ENCODE assay signal across 32 cellular contexts in genomic region chr3:71500696-71501095, GRCh38.
DNase-seq lines count a peak whose midpoint lies in the region; ATAC-seq, FAIRE-seq and TF ChIP-seq lines count a peak whose summit lies in the region.
"Had no signal": no experiment of that assay in that cellular context is flagged by ENCODE, and none has a peak within 500 bp of the region (broad histone marks: within the 10 kb centered on the region; RNA-seq: fewer than 3 reads in every experiment).

No MANE protein-coding gene starts in this region.

- H3K9me3 ChIP-seq in BLaER1 treated with 17β-estradiol and CSF1 and Interleukin-3, amounts not matched to agents 10 nM and 100 nM (replicated peaks in 1 of 11) = no peaks in the 10 kb centered on the region; a peak in 2 of 22 replicates
- H3K9me3 ChIP-seq in IMR-90 (ENCODE audit: control insufficient read depth, insufficient read depth, low read length) = no peaks in the 10 kb centered on the region
- no peaks in the 10 kb centered on the region for H3K9me3 ChIP-seq in astrocyte (ENCODE audit: insufficient read depth, low read depth, low read length)
- no peaks in the 10 kb centered on the region for H3K9me3 ChIP-seq in tibial artery
- H3K9me3 ChIP-seq: breast epithelium, esophagus squamous epithelium, gastrocnemius medialis, left ventricle myocardium inferior had no signal

- H3K23ac ChIP-seq in IMR-90 (ENCODE audit: low read depth, low read length) = 0 out of 2 replicates have a peak overlapping the region, but pooled peaks have one; percentile 12

- H3K4me2 ChIP-seq in BLaER1 treated with 17β-estradiol and CSF1 and Interleukin-3, amounts not matched to agents 10 nM and 100 nM = peak overlapping the region in 9 of 11 experiments; percentile 9 to 78 (median 58); a peak in 16 of 22 replicates
- H3K4me2 ChIP-seq in IMR-90 (ENCODE audit: low read depth, low read length) = no peak overlapping the region
- H3K4me2 ChIP-seq in astrocyte (ENCODE audit: low read length) = no peak overlapping the region

- 0 out of 2 replicates have a peak overlapping the region, but pooled peaks have one; percentile 48 for H3K14ac ChIP-seq in IMR-90 (replicated peaks; ENCODE audit: low read depth, low read length)

- H3K18ac ChIP-seq in IMR-90 (ENCODE audit: low read depth, low read length) = no peak overlapping the region

- H3K4me3 Mint-ChIP-seq in astrocyte (ENCODE audit: unreplicated experiment) (no peak overlapping the region), nephron progenitor cell (no peak overlapping the region)
- H3K4me3 Mint-ChIP-seq in activated T-helper 1 cell treated with anti-CD3 and anti-CD28 coated beads, Interleukin-12 subunit alpha, Interleukin-12 subunit beta, Interleukin-2, Interleukin-4 antibody, amounts not matched to agents 30 ng/mL and 10 ng/mL and 1 ng/mL, durations not matched to agents 14 hours and 24 hours and 36 hours = no peak overlapping the region
- H3K4me3 Mint-ChIP-seq: activated CD4-positive, alpha-beta memory T cell treated with anti-CD3 and anti-CD28 coated beads, Interleukin-2, amount 10 ng/mL, durations not matched to agents 7 days and 5 days; immature natural killer cell; type B pancreatic cell had no signal

- dilution Hi-C loops in IMR-90 (cut with HindIII; ENCODE audit: low sequenced_read_pairs, unreplicated experiment) = no loop called here

- peak overlapping the region; percentile 79 for H2BK20ac ChIP-seq in IMR-90 (ENCODE audit: low read depth, low read length)

- peak overlapping the region; percentile 87; the same call in 2 of the 3 replicates for H2BK15ac ChIP-seq in IMR-90 (ENCODE audit: low read depth, low read length)

- peak overlapping the region; percentile 77 for H2AK5ac ChIP-seq in IMR-90 (ENCODE audit: low read depth, low read length)

- no peak overlapping the region for H3K56ac ChIP-seq in IMR-90 (ENCODE audit: extremely low read depth, insufficient read depth, low read length)

- H3K36me3 ChIP-seq in BLaER1 treated with 17β-estradiol and CSF1 and Interleukin-3, amounts not matched to agents 10 nM and 100 nM = no peaks in the 10 kb centered on the region
- H3K36me3 ChIP-seq in IMR-90 (ENCODE audit: control insufficient read depth, insufficient read depth, low read length) (no peaks in the 10 kb centered on the region), astrocyte (ENCODE audit: insufficient read depth, low read length) (no peaks in the 10 kb centered on the region), tibial artery (no peaks in the 10 kb centered on the region)
- H3K36me3 ChIP-seq: breast epithelium, gastrocnemius medialis, left ventricle myocardium inferior had no signal

- 0 out of 2 replicates have a peak overlapping the region, but pooled peaks have one; percentile 11 for H3K4ac ChIP-seq in IMR-90 (ENCODE audit: low read depth, low read length)

- POLR2A ChIA-PET in IMR-90 (lab: Charles Lee; ENCODE audit: unreplicated experiment) = no interaction called here

- in situ Hi-C loops in IMR-90 (cut with MboI; ENCODE audit: low sequenced_read_pairs) = no loop called here

- no peaks in the 10 kb centered on the region for H4K20me1 ChIP-seq in BLaER1 treated with 17β-estradiol and CSF1 and Interleukin-3, amounts not matched to agents 10 nM and 100 nM
- H4K20me1 ChIP-seq in IMR-90 (ENCODE audit: insufficient read depth, low read length) = no peaks in the 10 kb centered on the region
- no peaks in the 10 kb centered on the region for H4K20me1 ChIP-seq in astrocyte (ENCODE audit: insufficient read depth, low read length)

- H3K4me1 ChIP-seq in BLaER1 treated with 17β-estradiol and CSF1 and Interleukin-3, amounts not matched to agents 10 nM and 100 nM = peaks cover 15 to 70% (median 54%) of the 10 kb centered on the region in 10 experiments
- H3K4me1 ChIP-seq in IMR-90 (ENCODE audit: control insufficient read depth, insufficient read depth, low read length) (peaks cover 25% of the 10 kb centered on the region), astrocyte (ENCODE audit: insufficient read depth, low read length) (peaks cover 54% of the 10 kb centered on the region), tibial artery (peaks cover 0 to 42% (median 25%) of the 10 kb centered on the region in 4 donors)

- no peak overlapping the region for H2AK9ac ChIP-seq in IMR-90 (replicated peaks; ENCODE audit: low read depth, low read length, poor library complexity)

- no peak overlapping the region for H2BK5ac ChIP-seq in IMR-90 (ENCODE audit: low read depth, low read length, poor library complexity, severe bottlenecking)

- H3K27me3 ChIP-seq in BLaER1 treated with 17β-estradiol and CSF1 and Interleukin-3, amounts not matched to agents 10 nM and 100 nM = no peaks in the 10 kb centered on the region
- H3K27me3 ChIP-seq in IMR-90 (ENCODE audit: control insufficient read depth, insufficient read depth, low read length) (no peaks in the 10 kb centered on the region), astrocyte (ENCODE audit: insufficient read depth, low read length) (no peaks in the 10 kb centered on the region), tibial artery (no peaks in the 10 kb centered on the region)
- H3K27me3 ChIP-seq: breast epithelium, esophagus squamous epithelium, gastrocnemius medialis had no signal

- H3K9me1 ChIP-seq in IMR-90 (ENCODE audit: insufficient read depth, low read length) = peaks cover 26% of the 10 kb centered on the region

- FAIRE-seq in astrocyte (lab: Jason Lieb, UNC) = no peak
- FAIRE-seq: endometrium, GM12878, small intestine had no signal

- H3K79me2 ChIP-seq in astrocyte (ENCODE audit: insufficient read depth, low read length) = peaks cover 77% of the 10 kb centered on the region

- H4K91ac ChIP-seq in IMR-90 (ENCODE audit: insufficient read depth, low read depth, low read length) = peak overlapping the region; percentile 40; the same call in 1 of the 2 replicates

- no peak overlapping the region for H3K27ac ChIP-seq in BLaER1 treated with 17β-estradiol and CSF1 and Interleukin-3, amounts not matched to agents 10 nM and 100 nM
- H3K27ac ChIP-seq in IMR-90 (ENCODE audit: insufficient read depth, low read length) (no peak overlapping the region), astrocyte (ENCODE audit: low read depth, low read length) (no peak overlapping the region), tibial artery (no peak overlapping the region)
- H3K27ac ChIP-seq: breast epithelium, esophagus squamous epithelium, gastrocnemius medialis, left ventricle myocardium inferior had no signal

- TF ChIP-seq CTCF in IMR-90 (conservative IDR thresholded peaks at IDR 0.05; ENCODE audit: low read depth, low read length) = no peak
- no peak for TF ChIP-seq CTCF in astrocyte (IDR thresholded peaks at IDR 0.05; ENCODE audit: insufficient read depth, low read depth, low read length)
- TF ChIP-seq CTCF in nephron progenitor cell (IDR thresholded peaks at IDR 0.05) = no peak
- TF ChIP-seq CTCF in tibial artery (IDR thresholded peaks at IDR 0.05) = no peak

- no CpG with 5 or more reads among the region's 6 CpGs for WGBS in IMR-90 (ENCODE audit: extremely low coverage in 2 of 2, insufficient read length in 1 of 2), 2 experiments

- peaks cover 27 to 74% of the 10 kb centered on the region in 2 experiments for H3K79me1 ChIP-seq in IMR-90 (ENCODE audit: low read depth in 1 of 2, low read length in 2 of 2)

- peak overlapping the region; percentile 9 for H3K27ac Mint-ChIP-seq in astrocyte (ENCODE audit: unreplicated experiment)
- peak overlapping the region; percentile 24 for H3K27ac Mint-ChIP-seq in nephron progenitor cell
- H3K27ac Mint-ChIP-seq in activated T-helper 1 cell treated with anti-CD3 and anti-CD28 coated beads, Interleukin-12 subunit alpha, Interleukin-12 subunit beta, Interleukin-2, Interleukin-4 antibody, amounts not matched to agents 30 ng/mL and 10 ng/mL and 1 ng/mL, durations not matched to agents 14 hours and 24 hours and 36 hours = no peak overlapping the region
- H3K27ac Mint-ChIP-seq: activated CD4-positive, alpha-beta memory T cell treated with anti-CD3 and anti-CD28 coated beads, Interleukin-2, amount 10 ng/mL, durations not matched to agents 7 days and 5 days; type B pancreatic cell had no signal

- TF ChIP-seq POLR2A in IMR-90 (IDR thresholded peaks at IDR 0.05; ENCODE audit: low read depth, low read length) = no peak

- H3K9ac ChIP-seq in BLaER1 treated with 17β-estradiol and CSF1 and Interleukin-3, amounts not matched to agents 10 nM and 100 nM = no peak overlapping the region
- no peak overlapping the region for H3K9ac ChIP-seq in IMR-90 (ENCODE audit: low read depth, low read length)
- no peak overlapping the region for H3K9ac ChIP-seq in astrocyte (ENCODE audit: low read length)

- CTCF ChIA-PET in IMR-90 (lab: Yijun Ruan, JAX) = no interaction called here

- no peak overlapping the region for H3K4me3 ChIP-seq in BLaER1 treated with 17β-estradiol and CSF1 and Interleukin-3, amounts not matched to agents 10 nM and 100 nM
- H3K4me3 ChIP-seq in IMR-90 (ENCODE audit: insufficient read depth, low read depth, low read length) = no peak overlapping the region
- no peak overlapping the region for H3K4me3 ChIP-seq in astrocyte (ENCODE audit: insufficient read depth, low read depth, low read length)
- no peak overlapping the region for H3K4me3 ChIP-seq in tibial artery
- H3K4me3 ChIP-seq: breast epithelium, esophagus squamous epithelium, gastrocnemius medialis, GM12878, left ventricle myocardium inferior had no signal

- H3K9me3 Mint-ChIP-seq in astrocyte (ENCODE audit: unreplicated experiment) (no peaks in the 10 kb centered on the region), nephron progenitor cell (no peaks in the 10 kb centered on the region)
- no peaks in the 10 kb centered on the region for H3K9me3 Mint-ChIP-seq in activated T-helper 1 cell treated with anti-CD3 and anti-CD28 coated beads, Interleukin-12 subunit alpha, Interleukin-12 subunit beta, Interleukin-2, Interleukin-4 antibody, amounts not matched to agents 30 ng/mL and 10 ng/mL and 1 ng/mL, durations not matched to agents 14 hours and 24 hours and 36 hours
- H3K9me3 Mint-ChIP-seq: activated CD4-positive, alpha-beta memory T cell treated with anti-CD3 and anti-CD28 coated beads, Interleukin-2, amount 10 ng/mL, durations not matched to agents 7 days and 5 days; immature natural killer cell had no signal

- no TSS peak for BruUV-seq in IMR-90 (replicated peaks; lab: Mats Ljungman, UMichigan)

- no peak overlapping the region for H2BK120ac ChIP-seq in IMR-90 (ENCODE audit: low read depth, low read length)

- H2AFZ ChIP-seq in IMR-90 (replicated peaks; ENCODE audit: low read length, poor library complexity) (no peak overlapping the region), astrocyte (ENCODE audit: low read depth, low read length) (no peak overlapping the region)

- intact Hi-C loops in IMR-90 (cut with micrococcal nuclease) = no loop called here
- intact Hi-C loops in tibial artery (cut with DNase I; ENCODE audit: low total_unique reads) = loop anchor here (5.0 kb wide), 1 partner anchor 1363 kb away; no protein-coding TSS in a partner anchor
- intact Hi-C loops in activated T-helper 1 cell treated with anti-CD3 and anti-CD28 coated beads, Interleukin-12 subunit alpha, Interleukin-12 subunit beta, Interleukin-2, Interleukin-4 antibody, amounts not matched to agents 30 ng/mL and 10 ng/mL and 1 ng/mL, durations not matched to agents 14 hours and 24 hours and 36 hours (cut with micrococcal nuclease) = no loop called here

- H3K4me1 Mint-ChIP-seq in astrocyte (ENCODE audit: low read depth, unreplicated experiment) = peaks cover 64% of the 10 kb centered on the region
- peaks cover 52% of the 10 kb centered on the region for H3K4me1 Mint-ChIP-seq in nephron progenitor cell
- H3K4me1 Mint-ChIP-seq in activated T-helper 1 cell treated with anti-CD3 and anti-CD28 coated beads, Interleukin-12 subunit alpha, Interleukin-12 subunit beta, Interleukin-2, Interleukin-4 antibody, amounts not matched to agents 30 ng/mL and 10 ng/mL and 1 ng/mL, durations not matched to agents 14 hours and 24 hours and 36 hours (ENCODE audit: low read depth) = peaks cover 30% of the 10 kb centered on the region

- H4K8ac ChIP-seq in IMR-90 (ENCODE audit: low read depth in 2 of 2, low read length in 2 of 2) = no peak overlapping the region

- no peak overlapping the region for H4K5ac ChIP-seq in IMR-90 (ENCODE audit: low read depth, low read length)

- DNase-seq in IMR-90 (no peak), astrocyte (ENCODE audit: low read depth) (no peak), nephron progenitor cell (no peak), HCEC 1CT (no peak), tibial artery (no peak), SIG-M5 (lab: John Stamatoyannopoulos, UW) (no peak)
- DNase-seq in activated T-helper 1 cell treated with anti-CD3 and anti-CD28 coated beads, Interleukin-12 subunit alpha, Interleukin-12 subunit beta, Interleukin-2, Interleukin-4 antibody, amounts not matched to agents 30 ng/mL and 10 ng/mL and 1 ng/mL, durations not matched to agents 14 hours and 24 hours and 36 hours (ENCODE audit: low spot score) = no peak
- DNase-seq: activated CD4-positive, alpha-beta memory T cell treated with anti-CD3 and anti-CD28 coated beads, Interleukin-2, amount 10 ng/mL, durations not matched to agents 7 days and 5 days; activated CD4-positive, CD25-positive, alpha-beta regulatory T cell treated with anti-CD3 and anti-CD28 coated beads, Interleukin-2, amount 50 U/mL, for 72 hours; activated gamma-delta T cell treated with Interleukin-2 at 50 U/mL for 16 hours; activated T-cell treated with anti-CD3 and anti-CD28 coated beads for 4 hours; amniotic stem cell; cortex of kidney; EL; esophagus squamous epithelium; gastrocnemius medialis; hippocampal formation; immature natural killer cell; Kasumi-1; left ventricle myocardium inferior; NCI-H146; NCI-H2107; NCI-H446; NCI-H82; RPMI8226; small intestine; T-helper 1 cell had no signal

- H3K27me3 Mint-ChIP-seq in astrocyte (ENCODE audit: low read depth, unreplicated experiment) (no peaks in the 10 kb centered on the region), nephron progenitor cell (ENCODE audit: low read depth, poor library complexity) (peaks cover 4% of the 10 kb centered on the region)
- H3K27me3 Mint-ChIP-seq in activated T-helper 1 cell treated with anti-CD3 and anti-CD28 coated beads, Interleukin-12 subunit alpha, Interleukin-12 subunit beta, Interleukin-2, Interleukin-4 antibody, amounts not matched to agents 30 ng/mL and 10 ng/mL and 1 ng/mL, durations not matched to agents 14 hours and 24 hours and 36 hours (ENCODE audit: insufficient read depth) = peaks cover 13% of the 10 kb centered on the region
- H3K27me3 Mint-ChIP-seq: type B pancreatic cell had no signal

- no peak for TF ChIP-seq RAD21 in IMR-90 (IDR thresholded peaks at IDR 0.05; ENCODE audit: low read length)

- H3K36me3 Mint-ChIP-seq in astrocyte (ENCODE audit: low read depth, unreplicated experiment) = peaks cover 14% of the 10 kb centered on the region
- H3K36me3 Mint-ChIP-seq in nephron progenitor cell (ENCODE audit: low read depth) = peaks cover 37% of the 10 kb centered on the region
- no peaks in the 10 kb centered on the region for H3K36me3 Mint-ChIP-seq in activated T-helper 1 cell treated with anti-CD3 and anti-CD28 coated beads, Interleukin-12 subunit alpha, Interleukin-12 subunit beta, Interleukin-2, Interleukin-4 antibody, amounts not matched to agents 30 ng/mL and 10 ng/mL and 1 ng/mL, durations not matched to agents 14 hours and 24 hours and 36 hours (ENCODE audit: low read depth)

- ATAC-seq in IMR-90 (ENCODE audit: low read depth) = no peak
- ATAC-seq: gastrocnemius medialis, GM12878 had no signal

Comparison
In these comparisons a context has a peak if more than half of its experiments do, and no peak if none do; other contexts are left out.
1. H3K4me2 ChIP-seq: peak in BLaER1 treated with 17β-estradiol and CSF1 and Interleukin-3, amounts not matched to agents 10 nM and 100 nM (9 of 11); none in IMR-90 (single experiment) and astrocyte (single experiment).